In the genomic region with DNA sequence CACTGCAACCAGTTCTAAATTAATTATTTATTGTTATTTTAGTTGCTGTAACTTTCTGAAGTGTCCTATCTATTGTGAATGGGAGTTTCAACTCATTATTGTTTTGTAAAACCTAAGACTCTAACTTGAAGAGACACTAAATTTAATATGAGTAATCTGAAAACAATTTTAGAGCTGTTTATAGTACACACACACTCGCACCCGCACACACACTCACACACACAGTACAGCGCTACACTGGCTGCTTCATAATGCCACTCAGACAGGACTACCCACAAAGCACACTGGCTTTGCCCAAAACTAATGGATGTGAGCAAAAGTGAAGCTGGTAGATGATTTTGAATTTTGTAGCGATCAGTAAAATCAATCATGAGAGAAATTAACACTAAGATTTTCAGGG, we compare ENCODE assay signal across 23 cellular contexts.
DNase-seq lines count a peak whose midpoint lies in the region; ATAC-seq and TF ChIP-seq lines count a peak whose summit lies in the region.
"Had no signal": no experiment of that assay in that cellular context is flagged by ENCODE, and none has a peak within 500 bp of the region (broad histone marks: within the 10 kb centered on the region; RNA-seq: fewer than 3 reads in every experiment).

No MANE protein-coding gene starts in this region.

- DNase-seq in ELR (ENCODE audit: low read depth) (peak; percentile 66), LHCN-M2 (ENCODE audit: low read depth) (peak; percentile 52), choroid plexus epithelial cell (ENCODE audit: low read depth) (peak; percentile 50), iris pigment epithelial cell (ENCODE audit: low read depth) (peak; percentile 13), amniotic stem cell (lab: John Stamatoyannopoulos, UW) (no peak), NCI-H1092 (lab: John Stamatoyannopoulos, UW) (no peak), anterior cingulate cortex (lab: John Stamatoyannopoulos, UW) (no peak)
- DNase-seq: 8988T; AML-193; Calu3; CD8-positive, alpha-beta memory T cell; DMS153; GDM1; NCI-H1417; NCI-H1694 treated with DMSO at 0.1 percent for 48 hours; NCI-H345; NCI-H524; NCI-H774; NK-92 treated with Interleukin-12 subunit alpha and Interleukin-12 subunit beta, amount 100 ng/mL, for 24 hours; SHP77 treated with DMSO at 0.1 percent for 48 hours; SK-N-SH had no signal

- no peak for ATAC-seq in GM19397 (IDR thresholded peaks at IDR 0.05; ENCODE audit: unreplicated experiment)

- no peak for TF ChIP-seq CTCF in choroid plexus epithelial cell (conservative IDR thresholded peaks at IDR 0.05; ENCODE audit: low read depth, low read length)

- no peak overlapping the region for H3K4me3 ChIP-seq in choroid plexus epithelial cell (ENCODE audit: low read depth, low read length)
- H3K4me3 ChIP-seq: HAP-1 had no signal

Comparison
In these comparisons a context has a peak if more than half of its experiments do, and no peak if none do; other contexts are left out.
1. DNase-seq: peak in ELR (single experiment), LHCN-M2 (single experiment), choroid plexus epithelial cell (single experiment) and iris pigment epithelial cell (single experiment); none in amniotic stem cell (single experiment), NCI-H1092 (single experiment) and anterior cingulate cortex (0 of 58).